22 cellular contexts compared by ENCODE assay signal in the genomic region with DNA sequence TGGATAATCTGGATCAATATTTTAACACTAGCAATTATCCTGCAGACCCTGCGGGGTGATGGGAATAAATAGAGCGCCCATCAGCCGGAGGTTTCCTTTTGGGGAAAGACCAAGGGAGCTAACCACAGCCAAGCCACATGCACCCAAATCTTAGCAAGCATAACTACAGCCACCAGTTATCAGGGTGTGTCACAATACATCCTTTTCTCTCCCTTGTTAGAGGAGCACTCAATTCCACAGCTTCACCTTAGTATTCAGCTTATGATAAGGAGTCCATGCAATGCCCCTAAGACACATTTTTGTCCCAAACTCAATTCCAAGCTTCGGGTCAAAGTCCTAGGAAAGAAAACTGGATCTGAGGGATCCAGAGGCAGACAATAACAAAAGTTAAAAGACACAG.
"Had no signal": no experiment of that assay in that cellular context is flagged by ENCODE, and none has a peak within 500 bp of the region (broad histone marks: within the 10 kb centered on the region; RNA-seq: fewer than 3 reads in every experiment).

No MANE protein-coding gene starts in this region.

- H3K36me3 Mint-ChIP-seq: natural killer cell treated with Interleukin-12 subunit alpha and Interleukin-12 subunit beta and Interleukin-15 and Interleukin-18, amount 100 ng/mL, for 72 hours; type B pancreatic cell had no signal

- H3K27ac ChIP-seq: left ventricle myocardium inferior, ovary, skin epidermis, tibial nerve, uterus had no signal

- H3K27me3 Mint-ChIP-seq: progenitor cell of endocrine pancreas; stimulated activated naive CD8-positive, alpha-beta T cell treated with anti-CD3 and anti-CD28 coated beads, Interleukin-15, Interleukin-2, amounts not matched to agents 100 ng/mL and 50 ng/mL, for 24 hours; type B pancreatic cell had no signal

- DNase-seq: hypothalamus; islet precursor cell; left ventricle myocardium inferior; midbrain; mucosa of descending colon; naive thymus-derived CD4-positive, alpha-beta T cell; ovary; right cardiac atrium; stimulated activated CD4-positive, alpha-beta T cell treated with anti-CD3 and anti-CD28 coated beads, Interleukin-12 subunit alpha, Interleukin-12 subunit beta, amount 100 ng/mL, for 4 hours; stimulated activated CD4-positive, alpha-beta T cell treated with anti-CD3 and anti-CD28 coated beads, Interleukin-15, amount 100 ng/mL, for 24 hours; stimulated activated CD4-positive, alpha-beta T cell treated with anti-CD3 and anti-CD28 coated beads, Interleukin-2, amount 100 ng/mL, for 24 hours; stimulated activated CD4-positive, alpha-beta T cell treated with anti-CD3 and anti-CD28 coated beads, Interleukin-4, amount 100 ng/mL, for 1 hour; stimulated activated naive CD4-positive, alpha-beta T cell; uterus had no signal

- H3K36me3 ChIP-seq: ovary, uterus had no signal

- H3K4me3 ChIP-seq: left ventricle myocardium inferior, lung, mucosa of descending colon, ovary, skin epidermis, tibial nerve, uterus had no signal

- H3K9me3 ChIP-seq: left ventricle myocardium inferior, mucosa of descending colon, ovary, tibial nerve, uterus had no signal

- H3K27ac Mint-ChIP-seq: naive thymus-derived CD4-positive, alpha-beta T cell; natural killer cell treated with Interleukin-12 subunit alpha and Interleukin-12 subunit beta and Interleukin-15 and Interleukin-18, amount 100 ng/mL, for 72 hours; progenitor cell of endocrine pancreas; stimulated activated naive CD8-positive, alpha-beta T cell treated with anti-CD3 and anti-CD28 coated beads, Interleukin-15, Interleukin-2, amounts not matched to agents 100 ng/mL and 50 ng/mL, for 24 hours; type B pancreatic cell had no signal

- H3K27me3 ChIP-seq: ovary, tibial nerve, uterus had no signal

- H3K9me3 Mint-ChIP-seq: naive thymus-derived CD4-positive, alpha-beta T cell; natural killer cell treated with Interleukin-12 subunit alpha and Interleukin-12 subunit beta and Interleukin-15 and Interleukin-18, amount 100 ng/mL, for 72 hours; stimulated activated naive CD8-positive, alpha-beta T cell treated with anti-CD3 and anti-CD28 coated beads, Interleukin-15, Interleukin-2, amounts not matched to agents 100 ng/mL and 50 ng/mL, for 24 hours; type B pancreatic cell had no signal

- H3K4me1 ChIP-seq: tibial nerve, uterus had no signal

- H3K4me3 Mint-ChIP-seq: naive thymus-derived CD4-positive, alpha-beta T cell; natural killer cell treated with Interleukin-12 subunit alpha and Interleukin-12 subunit beta and Interleukin-15 and Interleukin-18, amount 100 ng/mL, for 72 hours; stimulated activated naive CD8-positive, alpha-beta T cell treated with anti-CD3 and anti-CD28 coated beads, Interleukin-15, Interleukin-2, amounts not matched to agents 100 ng/mL and 50 ng/mL, for 24 hours; type B pancreatic cell had no signal

- ATAC-seq: mucosa of descending colon; naive thymus-derived CD4-positive, alpha-beta T cell; natural killer cell treated with Interleukin-12 subunit alpha and Interleukin-12 subunit beta and Interleukin-15 and Interleukin-18, amount 100 ng/mL, for 72 hours; right cardiac atrium; sciatic nerve had no signal
